Comparison of ENCODE assay signal across 8 cellular contexts in genomic region chr11:844693-845644, GRCh38. TPM values are rescaled to one million over a fixed set of nuclear protein-coding genes. Genes with fewer than 3 reads are reported as not detected.
DNase-seq lines count a peak whose midpoint lies in the region; ATAC-seq and TF ChIP-seq lines count a peak whose summit lies in the region.

No MANE protein-coding gene starts in this region.

- no peak overlapping the region for H2BK5ac ChIP-seq in trophoblast cell (ENCODE audit: low read depth, low read length, poor library complexity)

- no peak for TF ChIP-seq CTCF in AG04449 (IDR thresholded peaks at IDR 0.05; ENCODE audit: insufficient read depth, low read length, missing control alignments)

- CTCF ChIA-PET in AG04449 (lab: Yijun Ruan, JAX), result interaction anchor here (1.5 kb wide), 2 partner anchors 10 to 11 kb away, joined by 4 to 6 read pairs; no protein-coding TSS in a partner anchor

- no peaks in the 10 kb centered on the region for H3K9me3 ChIP-seq in trophoblast cell (ENCODE audit: insufficient read depth, low read depth, low read length)

- no peak overlapping the region for H3K9ac ChIP-seq in trophoblast cell (ENCODE audit: low read length)

- H2AFZ ChIP-seq in trophoblast cell (ENCODE audit: insufficient read depth, low read length, poor library complexity), result no peak overlapping the region

- no peak overlapping the region for H3K27ac Mint-ChIP-seq in activated naive CD8-positive, alpha-beta T cell

- H3K4me2 ChIP-seq in trophoblast cell (ENCODE audit: low read length), result peak overlapping the region; percentile 88

- H3K36me3 ChIP-seq in trophoblast cell (ENCODE audit: control insufficient read depth in 1 of 2, insufficient read depth in 2 of 2, low read length in 2 of 2), result peaks cover 12 to 14% of the 10 kb centered on the region in 2 experiments

- peak overlapping the region; percentile 2 for H3K18ac ChIP-seq in trophoblast cell (ENCODE audit: low read length)

- peak overlapping the region; percentile 37 for H4K91ac ChIP-seq in trophoblast cell (ENCODE audit: low read depth, low read length)

- H3K79me2 ChIP-seq in trophoblast cell (ENCODE audit: control insufficient read depth, insufficient read depth, low read length, poor library complexity), result peaks cover 10% of the 10 kb centered on the region

- no peaks in the 10 kb centered on the region for H3K27me3 Mint-ChIP-seq in activated naive CD8-positive, alpha-beta T cell

- H3K79me1 ChIP-seq in trophoblast cell (ENCODE audit: low read length), result peaks cover 13% of the 10 kb centered on the region

- H2BK120ac ChIP-seq in trophoblast cell (ENCODE audit: insufficient read depth, low read length, poor library complexity), result no peak overlapping the region

- POLR2A ChIA-PET in AG04449 (lab: Yijun Ruan, JAX), result interaction anchor here (1.2 to 7.7 kb wide), 6 partner anchors 13 to 80 kb away, joined by 3 to 109 read pairs (median 6); partner anchors contain the start of genes CD151, CHID1, CRACR2B and RPLP2

- intact Hi-C loops in Right ventricle myocardium superior (cut with DNase I), result loop anchor here (5.0 kb wide), 1 partner anchor 207 kb away; no protein-coding TSS in a partner anchor

- peaks cover 23 to 35% of the 10 kb centered on the region in 2 experiments for H3K4me1 ChIP-seq in trophoblast cell (ENCODE audit: control insufficient read depth in 1 of 2, insufficient read depth in 2 of 2, low read length in 2 of 2)

- no peaks in the 10 kb centered on the region for H3K36me3 Mint-ChIP-seq in activated naive CD8-positive, alpha-beta T cell

- peaks cover 3% of the 10 kb centered on the region for H3K27me3 ChIP-seq in trophoblast cell (ENCODE audit: insufficient read depth, low read length)

- H4K8ac ChIP-seq in trophoblast cell (ENCODE audit: low read depth, low read length), result no peak overlapping the region

- H3K9me3 Mint-ChIP-seq in activated naive CD8-positive, alpha-beta T cell (ENCODE audit: low read depth), result no peaks in the 10 kb centered on the region

- no peak overlapping the region for H3K14ac ChIP-seq in trophoblast cell (ENCODE audit: low read length)

- peak overlapping the region; percentile 86 for H3K4me3 ChIP-seq in AG04449 (ENCODE audit: low read depth, low read length)
- no peak overlapping the region for H3K4me3 ChIP-seq in trophoblast cell (ENCODE audit: low read depth, low read length)

- H3K27ac ChIP-seq in trophoblast cell (ENCODE audit: low read depth, low read length), result peak overlapping the region; percentile 92

- no peak overlapping the region for H2BK12ac ChIP-seq in trophoblast cell (ENCODE audit: low read length)

- peaks cover 28% of the 10 kb centered on the region for H3K4me1 Mint-ChIP-seq in activated naive CD8-positive, alpha-beta T cell (ENCODE audit: low read depth)

- H3K4ac ChIP-seq in trophoblast cell (ENCODE audit: low read depth, low read length), result no peak overlapping the region

- DNase-seq in AG04449 (ENCODE audit: low read depth, low spot score) (peak; percentile 69), HS-27A (ENCODE audit: low read depth) (peak; percentile 76), Right ventricle myocardium superior (peak; percentile 94), trophoblast cell (peak in 1 of 2 donors; percentile 31), NCI-H2107 treated with DMSO at 0.1 percent for 48 hours (lab: John Stamatoyannopoulos, UW; ENCODE audit: unreplicated experiment) (no peak), NCI-H128 (lab: John Stamatoyannopoulos, UW; ENCODE audit: unreplicated experiment) (no peak), NCI-H187 (lab: John Stamatoyannopoulos, UW) (no peak)

- peak; percentile 52 for ATAC-seq in Right ventricle myocardium superior (ENCODE audit: poor library complexity)

- H3K4me3 Mint-ChIP-seq in activated naive CD8-positive, alpha-beta T cell, result peak overlapping the region; percentile 32

- no peak overlapping the region for H3K23ac ChIP-seq in trophoblast cell (ENCODE audit: low read length)

- WGBS in trophoblast cell (ENCODE audit: extremely low coverage, insufficient coverage, insufficient read length), result no CpG with 5 or more reads among the region's 31 CpGs

- H2AK5ac ChIP-seq in trophoblast cell (ENCODE audit: low read length), result no peak overlapping the region

- H4K12ac ChIP-seq in trophoblast cell (ENCODE audit: low read depth, low read length), result no peak overlapping the region

RNA-seq across cellular contexts. Expression of gene TSPAN4, which starts 2.3 kb away (rescaled TPM):
- 40.5 TPM for total RNA-seq in Right ventricle myocardium superior
- polyA plus RNA-seq in trophoblast cell (2013), result 18.2 and 20.5 TPM in 2 replicates

RNA-seq across cellular contexts. Expression of gene POLR2L, which starts 2.6 kb away (rescaled TPM):
- total RNA-seq in Right ventricle myocardium superior, result 267 TPM
- polyA plus RNA-seq in trophoblast cell (2013), result 179 and 185 TPM in 2 replicates

RNA-seq across cellular contexts. Expression of gene CD151, which starts 12.2 kb away (rescaled TPM):
- total RNA-seq in Right ventricle myocardium superior, result 405 TPM
- 171 and 180 TPM in 2 replicates for polyA plus RNA-seq in trophoblast cell (2013)

RNA-seq across cellular contexts. Expression of gene CRACR2B, which starts 17.2 kb away (rescaled TPM):
- 18.9 TPM for total RNA-seq in Right ventricle myocardium superior
- polyA plus RNA-seq in trophoblast cell (2013), result 2.6 and 3.1 TPM in 2 replicates

RNA-seq across cellular contexts. Expression of gene PNPLA2, which starts 26.3 kb away (rescaled TPM):
- total RNA-seq in Right ventricle myocardium superior, result 346 TPM
- 56.3 and 56.7 TPM in 2 replicates for polyA plus RNA-seq in trophoblast cell (2013)

Comparison
In these comparisons a context has a peak if more than half of its experiments do, and no peak if none do; other contexts are left out.
1. DNase-seq: peak in AG04449 (single experiment), HS-27A (single experiment) and Right ventricle myocardium superior (single experiment); none in NCI-H2107 treated with DMSO at 0.1 percent for 48 hours (single experiment), NCI-H128 (single experiment) and NCI-H187 (0 of 2).